ENCODE assay signal across 2 cellular contexts in the genomic region with DNA sequence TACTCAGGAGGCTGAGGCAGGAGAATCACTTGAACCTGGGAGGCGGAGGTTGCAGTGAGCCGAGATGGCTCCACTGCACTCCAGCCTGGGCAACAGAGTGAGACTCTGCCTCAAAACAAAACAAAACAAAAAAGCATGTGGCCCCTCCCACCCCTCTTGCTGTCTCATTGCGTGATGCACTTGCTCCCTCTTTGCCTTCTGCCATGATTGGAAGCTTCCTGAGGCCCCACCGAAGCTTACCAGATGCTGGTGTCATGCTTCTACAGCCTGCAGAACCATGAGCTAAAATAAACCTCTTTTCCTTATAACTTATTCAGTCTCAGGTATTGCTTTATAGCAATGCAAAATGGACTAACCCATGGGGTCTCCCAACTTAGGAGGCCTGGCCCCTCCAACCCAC. TPM values are rescaled to one million over a fixed set of nuclear protein-coding genes. Genes with fewer than 3 reads are reported as not detected.
"Had no signal": no experiment of that assay in that cellular context is flagged by ENCODE, and none has a peak within 500 bp of the region (broad histone marks: within the 10 kb centered on the region; RNA-seq: fewer than 3 reads in every experiment).

No MANE protein-coding gene starts in this region.

RNA-seq across cellular contexts. Expression of a gene that starts 26.8 kb away (rescaled TPM):
- total RNA-seq: G401, GM12878 had no signal
- polyA plus RNA-seq: GM12878 had no signal
